ENCODE assay signal across 1 cellular context in genomic region chr16:1610071-1610840, GRCh38.
A peak's percentile ranks its signal among the peaks of the same experiment; 100 is the strongest.
TF ChIP-seq lines count a peak whose summit lies in the region.

No MANE protein-coding gene starts in this region.

TF ChIP-seq in HepG2, 621 proteins besides CTCF, POLR2A, EP300 and RAD21 (continued from another document and continues in another):
- no peak for TF ChIP-seq HNRNPH1 (optimal IDR thresholded peaks at IDR 0.05; ENCODE audit: low read depth, low read length)
- no peak for TF ChIP-seq U2AF1 (optimal IDR thresholded peaks at IDR 0.05; ENCODE audit: low read depth, low read length)
- no peak for TF ChIP-seq POLR2AphosphoS2 (IDR thresholded peaks at IDR 0.05; ENCODE audit: low read depth, low read length)
- no peak for TF ChIP-seq ZNF121 (CRISPR knock-in tag; IDR thresholded peaks at IDR 0.05)
- TF ChIP-seq ATF2 (CRISPR knock-in tag; IDR thresholded peaks at IDR 0.05): no peak
- TF ChIP-seq ELK4 (CRISPR knock-in tag; IDR thresholded peaks at IDR 0.05; ENCODE audit: borderline replicate concordance): 0 out of 2 replicates have a peak, but pooled peaks have one; percentile 26
- TF ChIP-seq JARID2 (CRISPR knock-in tag; IDR thresholded peaks at IDR 0.05; ENCODE audit: insufficient replicate concordance): no peak
- TF ChIP-seq FUBP1 (CRISPR knock-in tag; IDR thresholded peaks at IDR 0.05; ENCODE audit: borderline replicate concordance): no peak
- TF ChIP-seq MEF2D (CRISPR knock-in tag; IDR thresholded peaks at IDR 0.05): no peak; the same call in 1 of the 2 replicates
- no peak for TF ChIP-seq PRDM4 (CRISPR knock-in tag; IDR thresholded peaks at IDR 0.05; ENCODE audit: borderline replicate concordance)
- TF ChIP-seq HMG20B (CRISPR knock-in tag; conservative IDR thresholded peaks at IDR 0.05): no peak
- no peak for TF ChIP-seq ATF6 (CRISPR knock-in tag; conservative IDR thresholded peaks at IDR 0.05)
- TF ChIP-seq BHLHE40 (IDR thresholded peaks at IDR 0.05; ENCODE audit: low read length): peak; percentile 99
- TF ChIP-seq ZBTB2 (CRISPR knock-in tag; IDR thresholded peaks at IDR 0.05; ENCODE audit: low read depth): no peak; the same call in 1 of the 2 replicates
- TF ChIP-seq ZNF10 (CRISPR knock-in tag; IDR thresholded peaks at IDR 0.05; ENCODE audit: borderline replicate concordance, low read depth): no peak
- 0 out of 2 replicates have a peak, but pooled peaks have one; percentile 69 for TF ChIP-seq MED13 (CRISPR knock-in tag; IDR thresholded peaks at IDR 0.05)
- TF ChIP-seq GATA4 (IDR thresholded peaks at IDR 0.05; ENCODE audit: borderline replicate concordance, low read depth): 0 out of 2 replicates have a peak, but pooled peaks have one; percentile 13
- TF ChIP-seq SKIL (CRISPR knock-in tag; IDR thresholded peaks at IDR 0.05; ENCODE audit: borderline replicate concordance): no peak
- TF ChIP-seq ZBTB38 (CRISPR knock-in tag; IDR thresholded peaks at IDR 0.05): peak; percentile 59
- TF ChIP-seq ETV5 (CRISPR knock-in tag; IDR thresholded peaks at IDR 0.05; ENCODE audit: borderline replicate concordance): peak; percentile 32; the same call in 1 of the 2 replicates
- TF ChIP-seq ZNF564 (CRISPR knock-in tag; IDR thresholded peaks at IDR 0.05): no peak
- TF ChIP-seq CAMTA2 (CRISPR knock-in tag; IDR thresholded peaks at IDR 0.05; ENCODE audit: borderline replicate concordance): no peak
- TF ChIP-seq IRF1 (CRISPR knock-in tag; IDR thresholded peaks at IDR 0.05; ENCODE audit: low read depth): no peak
- no peak for TF ChIP-seq USF2 (IDR thresholded peaks at IDR 0.05; ENCODE audit: low read depth, low read length)
- no peak; the same call in 1 of the 2 replicates for TF ChIP-seq USF2 (CRISPR knock-in tag; IDR thresholded peaks at IDR 0.05; ENCODE audit: borderline replicate concordance)
- peak; percentile 83; the same call in 1 of the 2 replicates for TF ChIP-seq RXRA (CRISPR knock-in tag; IDR thresholded peaks at IDR 0.05)
- no peak for TF ChIP-seq RERE (CRISPR knock-in tag; IDR thresholded peaks at IDR 0.05; ENCODE audit: low read depth)
- no peak for TF ChIP-seq DBP (CRISPR knock-in tag; IDR thresholded peaks at IDR 0.05; ENCODE audit: not compliant biosample characterization)
- TF ChIP-seq NCOA5 (CRISPR knock-in tag; IDR thresholded peaks at IDR 0.05): no peak
- peak; percentile 40; the same call in 1 of the 2 replicates for TF ChIP-seq ZNF766 (CRISPR knock-in tag; IDR thresholded peaks at IDR 0.05; ENCODE audit: borderline replicate concordance)
- no peak for TF ChIP-seq KDM6A (CRISPR knock-in tag; IDR thresholded peaks at IDR 0.05; ENCODE audit: low read depth)
- no peak for TF ChIP-seq FOSL2 (CRISPR knock-in tag; IDR thresholded peaks at IDR 0.05)
- peak; percentile 85 for TF ChIP-seq RBM22 (optimal IDR thresholded peaks at IDR 0.05; ENCODE audit: low read length)
